Comparison of ENCODE assay signal across 18 cellular contexts in the genomic region with DNA sequence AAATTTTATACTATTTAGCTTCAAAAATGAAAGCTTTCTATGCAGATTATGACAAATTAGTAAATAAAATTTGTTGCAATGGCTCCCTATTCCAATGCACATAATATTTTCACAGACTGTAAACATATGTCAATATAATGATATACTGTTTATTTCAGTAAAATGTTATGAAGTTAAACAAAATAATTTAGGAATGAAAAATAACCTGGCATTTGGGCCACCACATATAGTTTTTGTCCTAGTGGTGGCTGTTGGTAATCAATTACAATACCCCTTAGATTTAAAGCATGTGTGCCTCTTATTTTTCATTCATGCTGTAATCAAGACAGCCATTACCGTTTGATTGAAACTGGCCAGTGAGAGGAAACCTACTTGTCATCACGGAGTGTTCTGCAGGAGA.
"Had no signal": no experiment of that assay in that cellular context is flagged by ENCODE, and none has a peak within 500 bp of the region (broad histone marks: within the 10 kb centered on the region; RNA-seq: fewer than 3 reads in every experiment).

No MANE protein-coding gene starts in this region.

- H3K4me1 Mint-ChIP-seq: T-cell had no signal

- H3K9me3 ChIP-seq: SK-N-SH had no signal

- H3K4me2 ChIP-seq: SK-N-SH had no signal

- H3K36me3 Mint-ChIP-seq: T-cell had no signal

- H3K27me3 Mint-ChIP-seq: T-cell had no signal

- H3K27ac Mint-ChIP-seq: T-cell had no signal

- H3K9ac ChIP-seq: SK-N-SH had no signal

- H3K4me3 Mint-ChIP-seq: T-cell had no signal

- DNase-seq: KBM-7, MV-4-11, NCI-H1048, NCI-H1105 treated with DMSO at 0.1 percent for 48 hours, NCI-H1417 treated with DMSO at 0.1 percent for 48 hours, NCI-H146, NCI-H1694 treated with DMSO at 0.1 percent for 48 hours, NCI-H1930, NCI-H2081, NCI-H2107, NCI-H2227 treated with DMSO at 0.1 percent for 48 hours, NCI-H524, NCI-H774, Right ventricle myocardium superior, RPMI8226, SK-N-SH, SW 1271, T-cell had no signal
